Comparison of ENCODE assay signal across 8 cellular contexts in the genomic region with DNA sequence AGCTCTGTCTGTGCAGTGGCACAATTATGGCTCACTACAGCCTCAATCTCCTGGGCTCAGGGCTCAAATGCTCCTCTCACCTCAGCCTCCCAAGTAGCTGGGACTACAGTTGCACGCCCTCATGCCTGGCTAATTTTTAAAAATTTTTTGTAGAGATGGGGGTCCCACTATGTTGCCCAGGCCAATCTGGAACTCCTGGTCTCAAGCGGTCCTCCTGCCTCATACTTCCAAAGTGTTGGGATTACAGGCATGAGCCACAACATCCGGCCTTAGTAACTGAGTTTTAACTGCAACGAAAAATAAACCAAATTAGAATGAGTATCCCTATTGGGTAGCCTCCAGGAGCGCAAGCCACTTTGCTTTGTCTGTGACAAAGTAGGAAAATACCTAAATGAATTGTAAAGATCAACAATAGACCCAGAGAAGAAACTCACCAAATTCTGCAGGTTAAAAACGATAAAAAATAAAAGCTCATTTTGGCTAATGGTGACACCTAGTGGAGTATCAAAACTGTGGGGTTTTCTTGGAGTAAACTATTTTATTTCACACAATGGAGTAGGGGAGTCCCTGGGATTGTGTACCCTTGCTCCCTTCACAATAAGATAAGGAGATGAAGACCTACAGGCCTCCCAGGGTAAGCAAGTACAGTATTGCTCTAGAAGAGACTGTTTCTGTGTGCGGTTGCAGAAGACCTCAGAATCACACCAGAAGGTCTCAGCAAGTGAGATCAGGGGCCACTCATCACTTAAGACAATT. TPM values are rescaled to one million over a fixed set of nuclear protein-coding genes. Genes with fewer than 3 reads are reported as not detected.
DNase-seq lines count a peak whose midpoint lies in the region; FAIRE-seq and TF ChIP-seq lines count a peak whose summit lies in the region.

No MANE protein-coding gene starts in this region.

- intact Hi-C loops in posterior vena cava (cut with DNase I) = loop anchor here (2.0 to 5.0 kb wide), 2 partner anchors 110 to 114 kb away; no protein-coding TSS in a partner anchor

- peak; percentile 61 for DNase-seq in EH (ENCODE audit: low read depth)
- DNase-seq in LHCN-M2 (ENCODE audit: low read depth) = peak; percentile 55
- peak; percentile 18 for DNase-seq in germinal center (ENCODE audit: low spot score)
- peak; percentile 25 for DNase-seq in putamen (ENCODE audit: low spot score)
- DNase-seq in HuH-7.5 (ENCODE audit: low spot score) = no peak
- DNase-seq in GM12892 (ENCODE audit: insufficient read length) = no peak
- no peak for DNase-seq in posterior vena cava (ENCODE audit: low spot score)

- no peak for TF ChIP-seq POLR2A in GM12892 (IDR thresholded peaks at IDR 0.05; ENCODE audit: low read depth, low read length)

- FAIRE-seq in TTC549 (lab: Jason Lieb, UNC) (peak; percentile 74), GM12892 (lab: Jason Lieb, UNC) (no peak)

RNA-seq across cellular contexts. Expression of a gene that starts 21.0 kb away (rescaled TPM):
- total RNA-seq in LHCN-M2 (2014; rRNA removed) = 4.9 and 5.2 TPM in 2 replicates
- 0.84 TPM for polyA plus RNA-seq in LHCN-M2 (2012)
- polyA plus RNA-seq in GM12892 (2012; ENCODE audit: missing spikeins) = not detected
- 10 to 100 TPM; 36.7 to 48.3 TPM for total RNA-seq in posterior vena cava

Comparison
In these comparisons a context has a peak if more than half of its experiments do, and no peak if none do; other contexts are left out.
1. DNase-seq: peak in EH (single experiment), LHCN-M2 (single experiment), germinal center (single experiment) and putamen (single experiment); none in HuH-7.5 (single experiment), GM12892 (single experiment) and posterior vena cava (single experiment).